21 cellular contexts compared by ENCODE assay signal in genomic region chr2:73995810-73996209, GRCh38.
A peak's percentile ranks its signal among the peaks of the same experiment; 100 is the strongest.
DNase-seq lines count a peak whose midpoint lies in the region; TF ChIP-seq lines count a peak whose summit lies in the region.
"Had no signal": no experiment of that assay in that cellular context is flagged by ENCODE, and none has a peak within 500 bp of the region (broad histone marks: within the 10 kb centered on the region; RNA-seq: fewer than 3 reads in every experiment).

No MANE protein-coding gene starts in this region.

- TF ChIP-seq CTCF in GM06990 (IDR thresholded peaks at IDR 0.05; ENCODE audit: insufficient read depth, low read length, poor library complexity, severe bottlenecking) (peak; percentile 26), GM12874 (IDR thresholded peaks at IDR 0.05; ENCODE audit: insufficient read depth, low read depth, low read length) (peak; percentile 17; the same call in 1 of the 2 replicates), OCI-LY3 (IDR thresholded peaks at IDR 0.05; ENCODE audit: low read depth, low read length) (peak; percentile 21; the same call in 1 of the 2 replicates)

- DNase-seq in GM06990 (ENCODE audit: extremely low read depth, insufficient read length) (no peak), islet precursor cell (peak; percentile 50), 8988T (no peak)
- DNase-seq in activated naive CD4-positive, alpha-beta T cell treated with Interleukin-2 at 50 U/mL for 16 hours = no peak
- DNase-seq in stimulated activated CD4-positive, alpha-beta T cell treated with anti-CD3 and anti-CD28 coated beads, Interleukin-4, amount 100 ng/mL, for 24 hours = no peak
- DNase-seq: activated CD4-positive, alpha-beta T cell treated with anti-CD3 and anti-CD28 coated beads for 36 hours; activated CD8-positive, alpha-beta memory T cell treated with anti-CD3 and anti-CD28 coated beads, Interleukin-2, amount 50 U/mL, for 4 hours; activated gamma-delta T cell; caudate nucleus; foreskin keratinocyte; GOT3; NCI-H1048; NCI-H2029 treated with DMSO at 0.1 percent for 48 hours; small intestine; stimulated activated CD4-positive, alpha-beta T cell treated with anti-CD3 and anti-CD28 coated beads, Interleukin-2, amount 100 ng/mL, for 48 hours; stomach; transverse colon had no signal

- H2AFZ ChIP-seq in OCI-LY3 (ENCODE audit: low read depth, low read length) = no peak overlapping the region
- H2AFZ ChIP-seq: hepatocyte had no signal

- no peak overlapping the region for H3K27ac ChIP-seq in OCI-LY3 (ENCODE audit: low read length)
- H3K27ac ChIP-seq: foreskin keratinocyte, hepatocyte, neutrophil, stomach, transverse colon had no signal

- no peak overlapping the region for H3K4me2 ChIP-seq in OCI-LY3 (ENCODE audit: low read length)
- H3K4me2 ChIP-seq: hepatocyte had no signal

- H3K27me3 ChIP-seq in GM06990 (replicated peaks; ENCODE audit: control insufficient read depth, insufficient read depth, low read length) (no peaks in the 10 kb centered on the region), OCI-LY3 (ENCODE audit: low read depth, low read length) (no peaks in the 10 kb centered on the region)
- H3K27me3 ChIP-seq: foreskin keratinocyte, hepatocyte, neutrophil, stomach, transverse colon had no signal

- no peaks in the 10 kb centered on the region for H3K9me3 ChIP-seq in OCI-LY3 (ENCODE audit: insufficient read depth, low read length)
- H3K9me3 ChIP-seq: neutrophil, stomach, transverse colon had no signal

- no peak overlapping the region for H3K9ac ChIP-seq in OCI-LY3 (ENCODE audit: low read length)

- H3K4me3 ChIP-seq in GM06990 (replicated peaks; ENCODE audit: low read depth, low read length) (no peak overlapping the region), OCI-LY3 (ENCODE audit: low read length) (no peak overlapping the region)
- H3K4me3 ChIP-seq: hepatocyte, stomach, transverse colon had no signal

- H4K20me1 ChIP-seq in OCI-LY3 (ENCODE audit: insufficient read depth, low read length) = peaks cover 99% of the 10 kb centered on the region

- peaks cover 100% of the 10 kb centered on the region for H3K79me2 ChIP-seq in OCI-LY3 (ENCODE audit: low read length)

- H3K36me3 ChIP-seq in GM06990 (ENCODE audit: control insufficient read depth, insufficient read depth, low read length) (peaks cover 13% of the 10 kb centered on the region), OCI-LY3 (replicated peaks; ENCODE audit: low read depth, low read length) (peaks cover 57% of the 10 kb centered on the region)
- H3K36me3 ChIP-seq: transverse colon had no signal

- peaks cover 48% of the 10 kb centered on the region for H3K4me1 ChIP-seq in OCI-LY3 (ENCODE audit: low read length)
